In genomic region chrY:17235769-17236168, GRCh38 we compare ENCODE assay signal across 2 cellular contexts.
TF ChIP-seq lines count a peak whose summit lies in the region.

No MANE protein-coding gene starts in this region.

TF ChIP-seq in GM23338, 12 proteins besides CTCF, POLR2A, EP300 and RAD21 (continued from another document):
- no peak for TF ChIP-seq REST (IDR thresholded peaks at IDR 0.05; ENCODE audit: unreplicated experiment)
- TF ChIP-seq EZH2phosphoT487 (IDR thresholded peaks at IDR 0.05; ENCODE audit: unreplicated experiment): no peak
- no peak for TF ChIP-seq CREB1 (CRISPR knock-in tag; IDR thresholded peaks at IDR 0.05; ENCODE audit: low read depth)
TF ChIP-seq in GM23338: peak in this region for 0.

TF ChIP-seq in WTC11, 78 proteins besides CTCF, POLR2A, EP300 and RAD21 (continued from another document):
- no peak for TF ChIP-seq HMGXB4 (CRISPR knock-in tag; IDR thresholded peaks at IDR 0.05)
- TF ChIP-seq AR (CRISPR knock-in tag; IDR thresholded peaks at IDR 0.05): no peak
- no peak for TF ChIP-seq PRDM15 (CRISPR knock-in tag; IDR thresholded peaks at IDR 0.05)
- TF ChIP-seq ATF1 (CRISPR knock-in tag; IDR thresholded peaks at IDR 0.05): no peak
- no peak for TF ChIP-seq ZNF671 (CRISPR knock-in tag; IDR thresholded peaks at IDR 0.05)
- TF ChIP-seq E2F4 (CRISPR knock-in tag; IDR thresholded peaks at IDR 0.05; ENCODE audit: borderline replicate concordance, low read depth): no peak
- no peak for TF ChIP-seq ZSCAN18 (CRISPR knock-in tag; IDR thresholded peaks at IDR 0.05)
- TF ChIP-seq ERG (CRISPR knock-in tag; IDR thresholded peaks at IDR 0.05): no peak
- TF ChIP-seq ZNF232 (CRISPR knock-in tag; IDR thresholded peaks at IDR 0.05): no peak
